20 cellular contexts compared by ENCODE assay signal in genomic region chr11:77171254-77171653, GRCh38. TPM values are rescaled to one million over a fixed set of nuclear protein-coding genes. Genes with fewer than 3 reads are reported as not detected.
A peak's percentile ranks its signal among the peaks of the same experiment; 100 is the strongest.
DNase-seq lines count a peak whose midpoint lies in the region; ATAC-seq and TF ChIP-seq lines count a peak whose summit lies in the region.
"Had no signal": no experiment of that assay in that cellular context is flagged by ENCODE, and none has a peak within 500 bp of the region (broad histone marks: within the 10 kb centered on the region; RNA-seq: fewer than 3 reads in every experiment).

No MANE protein-coding gene starts in this region.

- H3K79me2 ChIP-seq in neural progenitor cell (ENCODE audit: low read depth) (no peaks in the 10 kb centered on the region), mammary epithelial cell (ENCODE audit: insufficient read depth, low read length) (no peaks in the 10 kb centered on the region)

- DNase-seq in WERI-Rb-1 (no peak), left lobe of liver (ENCODE audit: low spot score) (no peak), neural progenitor cell (ENCODE audit: low spot score) (no peak), mammary epithelial cell (no peak), ascending aorta (ENCODE audit: low spot score in 2 of 2) (no peak), foreskin fibroblast (no peak)
- DNase-seq in stimulated activated effector memory CD8-positive, alpha-beta T cell treated with anti-CD3 and anti-CD28 coated beads, Interleukin-12 subunit alpha, Interleukin-12 subunit beta, amount 100 ng/mL, for 72 hours (ENCODE audit: low spot score in 2 of 2), result no peak
- DNase-seq: CD4-positive, alpha-beta T cell; Karpas-422; NCI-H1092; NCI-H1417 treated with DMSO at 0.1 percent for 48 hours; NCI-H1694 treated with DMSO at 0.1 percent for 48 hours; NCI-H2081; NCI-H510A; NCI-H69; SK-N-SH had no signal

- BruUV-seq in mammary epithelial cell (replicated peaks; lab: Mats Ljungman, UMichigan), result no TSS peak

- dilution Hi-C loops in mammary epithelial cell (cut with HindIII; ENCODE audit: low sequenced_read_pairs), result no loop called here

- peaks cover 24% of the 10 kb centered on the region for H3F3A ChIP-seq in neural progenitor cell (ENCODE audit: low read depth)

- no peaks in the 10 kb centered on the region for H4K20me1 ChIP-seq in BLaER1
- no peaks in the 10 kb centered on the region for H4K20me1 ChIP-seq in neural progenitor cell (ENCODE audit: low read depth)
- H4K20me1 ChIP-seq in mammary epithelial cell (ENCODE audit: insufficient read depth, low read length), result no peaks in the 10 kb centered on the region

- no peak overlapping the region for H3K4me3 Mint-ChIP-seq in neural progenitor cell
- H3K4me3 Mint-ChIP-seq in stimulated activated effector memory CD8-positive, alpha-beta T cell treated with anti-CD3 and anti-CD28 coated beads, Interleukin-12 subunit alpha, Interleukin-12 subunit beta, amount 100 ng/mL, for 72 hours, result no peak overlapping the region
- H3K4me3 Mint-ChIP-seq: CD4-positive, alpha-beta T cell had no signal

- intact Hi-C loops in mammary epithelial cell (cut with micrococcal nuclease) (no loop called here), ascending aorta (cut with DNase I) (no loop called here)

- H3K36me3 ChIP-seq in BLaER1 (no peaks in the 10 kb centered on the region), WERI-Rb-1 (peaks cover 75% of the 10 kb centered on the region), neural progenitor cell (no peaks in the 10 kb centered on the region), mammary epithelial cell (ENCODE audit: insufficient read depth, low read length) (no peaks in the 10 kb centered on the region), ascending aorta (no peaks in the 10 kb centered on the region)

- H3K9me3 ChIP-seq in BLaER1 (no peaks in the 10 kb centered on the region), WERI-Rb-1 (ENCODE audit: severe bottlenecking) (no peaks in the 10 kb centered on the region), neural progenitor cell (ENCODE audit: low read depth) (no peaks in the 10 kb centered on the region), mammary epithelial cell (replicated peaks; ENCODE audit: insufficient read depth, low read length) (no peaks in the 10 kb centered on the region), ascending aorta (no peaks in the 10 kb centered on the region)
- H3K9me3 ChIP-seq: SK-N-SH had no signal

- H3K27ac ChIP-seq in BLaER1 (no peak overlapping the region), WERI-Rb-1 (peak overlapping the region; percentile 87), neural progenitor cell (no peak overlapping the region), mammary epithelial cell (ENCODE audit: insufficient read depth, low read depth, low read length) (no peak overlapping the region), ascending aorta (no peak overlapping the region)

- H3K4me1 ChIP-seq in BLaER1 (peaks cover 80% of the 10 kb centered on the region), neural progenitor cell (peaks cover 52% of the 10 kb centered on the region), mammary epithelial cell (ENCODE audit: insufficient read depth, low read length) (no peaks in the 10 kb centered on the region), ascending aorta (no peaks in the 10 kb centered on the region)

- no peaks in the 10 kb centered on the region for H3K36me3 Mint-ChIP-seq in neural progenitor cell
- no peaks in the 10 kb centered on the region for H3K36me3 Mint-ChIP-seq in stimulated activated effector memory CD8-positive, alpha-beta T cell treated with anti-CD3 and anti-CD28 coated beads, Interleukin-12 subunit alpha, Interleukin-12 subunit beta, amount 100 ng/mL, for 72 hours

- H3K27me3 ChIP-seq in BLaER1 (no peaks in the 10 kb centered on the region), WERI-Rb-1 (ENCODE audit: insufficient read depth, low read depth, severe bottlenecking) (no peaks in the 10 kb centered on the region), neural progenitor cell (no peaks in the 10 kb centered on the region), mammary epithelial cell (ENCODE audit: insufficient read depth, low read length) (no peaks in the 10 kb centered on the region), ascending aorta (no peaks in the 10 kb centered on the region)

- H3K27me3 Mint-ChIP-seq in neural progenitor cell (ENCODE audit: insufficient read depth, low read depth), result peaks cover 19% of the 10 kb centered on the region
- H3K27me3 Mint-ChIP-seq: CD4-positive, alpha-beta T cell had no signal

- peak; percentile 3 for ATAC-seq in left lobe of liver
- ATAC-seq in stimulated activated effector memory CD8-positive, alpha-beta T cell treated with anti-CD3 and anti-CD28 coated beads, Interleukin-12 subunit alpha, Interleukin-12 subunit beta, amount 100 ng/mL, for 72 hours, result no peak
- ATAC-seq: Panc1 had no signal

- in situ Hi-C loops in mammary epithelial cell (cut with MboI; ENCODE audit: low sequenced_read_pairs in 2 of 2), result no loop called here

- no peak overlapping the region for H2AFZ ChIP-seq in neural progenitor cell (replicated peaks)
- H2AFZ ChIP-seq in mammary epithelial cell (ENCODE audit: low read depth, low read length), result no peak overlapping the region

- no peaks in the 10 kb centered on the region for H3K9me3 Mint-ChIP-seq in neural progenitor cell
- no peaks in the 10 kb centered on the region for H3K9me3 Mint-ChIP-seq in stimulated activated effector memory CD8-positive, alpha-beta T cell treated with anti-CD3 and anti-CD28 coated beads, Interleukin-12 subunit alpha, Interleukin-12 subunit beta, amount 100 ng/mL, for 72 hours
- H3K9me3 Mint-ChIP-seq: CD4-positive, alpha-beta T cell had no signal

- H3K27ac Mint-ChIP-seq in neural progenitor cell, result no peak overlapping the region
- H3K27ac Mint-ChIP-seq in stimulated activated effector memory CD8-positive, alpha-beta T cell treated with anti-CD3 and anti-CD28 coated beads, Interleukin-12 subunit alpha, Interleukin-12 subunit beta, amount 100 ng/mL, for 72 hours, result no peak overlapping the region
- H3K27ac Mint-ChIP-seq: CD4-positive, alpha-beta T cell had no signal

- peaks cover 64% of the 10 kb centered on the region for H3K4me1 Mint-ChIP-seq in neural progenitor cell
- no peaks in the 10 kb centered on the region for H3K4me1 Mint-ChIP-seq in stimulated activated effector memory CD8-positive, alpha-beta T cell treated with anti-CD3 and anti-CD28 coated beads, Interleukin-12 subunit alpha, Interleukin-12 subunit beta, amount 100 ng/mL, for 72 hours

- TF ChIP-seq CTCF in WERI-Rb-1 (IDR thresholded peaks at IDR 0.05; ENCODE audit: low read depth, low read length) (no peak), neural progenitor cell (IDR thresholded peaks at IDR 0.05) (no peak), mammary epithelial cell (conservative IDR thresholded peaks at IDR 0.05 in 1 of 2, IDR thresholded peaks at IDR 0.05 in 1 of 2; ENCODE audit: extremely low read depth in 1 of 2, insufficient read depth in 1 of 2, low read depth in 1 of 2, low read length in 2 of 2) (no peak), ascending aorta (IDR thresholded peaks at IDR 0.05) (no peak), foreskin fibroblast (IDR thresholded peaks at IDR 0.05; ENCODE audit: low read depth, low read length) (no peak)

- CTCF ChIA-PET in mammary epithelial cell (lab: Charles Lee; ENCODE audit: low non-redundant PET), result no interaction called here

- H3K4me3 ChIP-seq in BLaER1 (no peak overlapping the region), WERI-Rb-1 (ENCODE audit: low read depth, low read length) (no peak overlapping the region), neural progenitor cell (no peak overlapping the region), mammary epithelial cell (replicated peaks in 1 of 3; ENCODE audit: insufficient read depth in 1 of 3, low read depth in 2 of 3, low read length in 3 of 3) (no peak overlapping the region), ascending aorta (no peak overlapping the region), foreskin fibroblast (ENCODE audit: low read depth in 1 of 2, low read length in 2 of 2) (no peak overlapping the region)

- H3K4me2 ChIP-seq in BLaER1, result peak overlapping the region; percentile 79
- H3K4me2 ChIP-seq in neural progenitor cell, result peak overlapping the region; percentile 78
- H3K4me2 ChIP-seq in mammary epithelial cell (ENCODE audit: insufficient read depth, low read depth, low read length), result no peak overlapping the region
- H3K4me2 ChIP-seq: SK-N-SH had no signal

- 100% methylated on average over 5 of the region's 8 CpGs for WGBS in mammary epithelial cell (ENCODE audit: low coverage, missing lambda C conversion rate)

- H3K9ac ChIP-seq in BLaER1 (no peak overlapping the region), neural progenitor cell (no peak overlapping the region), mammary epithelial cell (ENCODE audit: insufficient read depth, low read length) (no peak overlapping the region)
- H3K9ac ChIP-seq: SK-N-SH had no signal

RNA-seq across cellular contexts. Expression of gene MYO7A, which starts 43.2 kb away (rescaled TPM):
- total RNA-seq in left lobe of liver (38.5 TPM), neural progenitor cell (ENCODE audit: low replicate concordance) (0.97 and 2.7 TPM in 2 replicates), mammary epithelial cell (1 to 10 TPM; 2.7 to 3.0 TPM), ascending aorta (46.4 TPM)
- 3.7 TPM for polyA plus RNA-seq in mammary epithelial cell
- 5.5 TPM for polyA minus RNA-seq in mammary epithelial cell
- total RNA-seq: A172, OCI-LY7 had no signal
